30 cellular contexts compared by ENCODE assay signal in genomic region chr1:7441442-7441841, GRCh38.
"Had no signal": no experiment of that assay in that cellular context is flagged by ENCODE, and none has a peak within 500 bp of the region (broad histone marks: within the 10 kb centered on the region; RNA-seq: fewer than 3 reads in every experiment).

No MANE protein-coding gene starts in this region.

- H3K27ac Mint-ChIP-seq: activated CD4-positive, alpha-beta T cell treated with anti-CD3 and anti-CD28 coated beads, Interleukin-2, amount 10 ng/mL, durations not matched to agents 24 days and 14 days; activated CD8-positive, alpha-beta T cell treated with anti-CD3 and anti-CD28 coated beads for 36 hours; activated naive CD4-positive, alpha-beta T cell treated with anti-CD3 and anti-CD28 coated beads, Interleukin-2, amount 10 ng/mL, durations not matched to agents 7 days and 5 days; activated naive CD8-positive, alpha-beta T cell; activated naive CD8-positive, alpha-beta T cell treated with anti-CD3 and anti-CD28 coated beads, Interleukin-2, amount 50 U/mL, for 24 hours; activated T-helper 1 cell treated with anti-CD3 and anti-CD28 coated beads, Interleukin-12 subunit alpha, Interleukin-12 subunit beta, Interleukin-2, Interleukin-4 antibody, amounts not matched to agents 30 ng/mL and 10 ng/mL and 1 ng/mL, durations not matched to agents 14 hours and 24 hours and 36 hours; T-helper 1 cell treated with Interleukin-12 subunit alpha and Interleukin-12 subunit beta and Interleukin-4 antibody, amounts not matched to agents 30 μg/mL and 1 μg/mL, for 36 hours; T-helper 2 cell treated with Interferon-gamma antibody and Interleukin-4, amounts not matched to agents 5 μg/mL and 100 μg/mL, for 36 hours had no signal

- FAIRE-seq: TTC549 had no signal

- H3K27ac ChIP-seq: KMS-11, Peyer's patch, SJSA1 had no signal

- H3K36me3 ChIP-seq: Peyer's patch, SJSA1 had no signal

- DNase-seq: activated CD4-positive, alpha-beta T cell treated with anti-CD3 and anti-CD28 coated beads, Interleukin-2, amount 10 ng/mL, durations not matched to agents 24 days and 14 days; activated CD4-positive, alpha-beta T cell treated with anti-CD3 and anti-CD28 coated beads, Interleukin-2, amount 50 U/mL, for 4 hours; activated CD8-positive, alpha-beta T cell treated with anti-CD3 and anti-CD28 coated beads for 36 hours; activated effector memory CD4-positive, alpha-beta T cell treated with Interleukin-2 at 50 U/mL for 16 hours; activated naive CD4-positive, alpha-beta T cell treated with anti-CD3 and anti-CD28 coated beads, Interleukin-2, amount 10 ng/mL, durations not matched to agents 7 days and 5 days; activated naive CD8-positive, alpha-beta T cell treated with anti-CD3 and anti-CD28 coated beads, Interleukin-2, amount 50 U/mL, for 24 hours; activated T-cell treated with anti-CD3 and anti-CD28 coated beads, Interleukin-2, amount 50 U/mL, for 1 hour; anterior cingulate cortex; NCI-H1105 treated with DMSO at 0.1 percent for 48 hours; NCI-H1436; NCI-H1694; NCI-H1930; NCI-H2081 treated with DMSO at 0.1 percent for 48 hours; NCI-H345; NCI-H524 treated with DMSO at 0.1 percent for 48 hours; NCI-H748 treated with DMSO at 0.1 percent for 48 hours; NK-92 treated with Interleukin-12 subunit alpha and Interleukin-12 subunit beta, amount 100 ng/mL, for 24 hours; PC-3; Peyer's patch; RPMI8226; SHP77 treated with DMSO at 0.1 percent for 48 hours; SK-N-SH had no signal

- H3K9me3 Mint-ChIP-seq: activated CD4-positive, alpha-beta T cell treated with anti-CD3 and anti-CD28 coated beads, Interleukin-2, amount 10 ng/mL, durations not matched to agents 24 days and 14 days; activated CD8-positive, alpha-beta T cell treated with anti-CD3 and anti-CD28 coated beads for 36 hours; activated naive CD4-positive, alpha-beta T cell treated with anti-CD3 and anti-CD28 coated beads, Interleukin-2, amount 10 ng/mL, durations not matched to agents 7 days and 5 days; activated naive CD8-positive, alpha-beta T cell treated with anti-CD3 and anti-CD28 coated beads, Interleukin-2, amount 50 U/mL, for 24 hours; activated T-helper 1 cell treated with anti-CD3 and anti-CD28 coated beads, Interleukin-12 subunit alpha, Interleukin-12 subunit beta, Interleukin-2, Interleukin-4 antibody, amounts not matched to agents 30 ng/mL and 10 ng/mL and 1 ng/mL, durations not matched to agents 14 hours and 24 hours and 36 hours; brain; T-helper 1 cell treated with Interleukin-12 subunit alpha and Interleukin-12 subunit beta and Interleukin-4 antibody, amounts not matched to agents 30 μg/mL and 1 μg/mL, for 36 hours; T-helper 2 cell treated with Interferon-gamma antibody and Interleukin-4, amounts not matched to agents 5 μg/mL and 100 μg/mL, for 36 hours had no signal

- H3K36me3 Mint-ChIP-seq: activated naive CD4-positive, alpha-beta T cell treated with anti-CD3 and anti-CD28 coated beads, Interleukin-2, amount 10 ng/mL, durations not matched to agents 7 days and 5 days; activated naive CD8-positive, alpha-beta T cell; brain had no signal

- H3K9me3 ChIP-seq: Peyer's patch, SJSA1, SK-N-SH had no signal

- H3K27me3 ChIP-seq: Peyer's patch, SJSA1 had no signal

- H3K27me3 Mint-ChIP-seq: activated CD4-positive, alpha-beta T cell treated with anti-CD3 and anti-CD28 coated beads, Interleukin-2, amount 10 ng/mL, durations not matched to agents 24 days and 14 days; activated CD8-positive, alpha-beta T cell treated with anti-CD3 and anti-CD28 coated beads for 36 hours; activated naive CD4-positive, alpha-beta T cell treated with anti-CD3 and anti-CD28 coated beads, Interleukin-2, amount 10 ng/mL, durations not matched to agents 7 days and 5 days; activated naive CD8-positive, alpha-beta T cell; activated naive CD8-positive, alpha-beta T cell treated with anti-CD3 and anti-CD28 coated beads, Interleukin-2, amount 50 U/mL, for 24 hours; brain had no signal

- ATAC-seq: activated CD8-positive, alpha-beta T cell treated with anti-CD3 and anti-CD28 coated beads for 36 hours; activated naive CD8-positive, alpha-beta T cell treated with anti-CD3 and anti-CD28 coated beads, Interleukin-2, amount 50 U/mL, for 24 hours; PC-3 had no signal

- H3K4me3 ChIP-seq: Peyer's patch, SJSA1 had no signal

- H3K4me3 Mint-ChIP-seq: activated CD4-positive, alpha-beta T cell treated with anti-CD3 and anti-CD28 coated beads, Interleukin-2, amount 10 ng/mL, durations not matched to agents 24 days and 14 days; activated CD8-positive, alpha-beta T cell treated with anti-CD3 and anti-CD28 coated beads for 36 hours; activated naive CD4-positive, alpha-beta T cell treated with anti-CD3 and anti-CD28 coated beads, Interleukin-2, amount 10 ng/mL, durations not matched to agents 7 days and 5 days; activated naive CD8-positive, alpha-beta T cell; activated naive CD8-positive, alpha-beta T cell treated with anti-CD3 and anti-CD28 coated beads, Interleukin-2, amount 50 U/mL, for 24 hours; activated T-helper 1 cell treated with anti-CD3 and anti-CD28 coated beads, Interleukin-12 subunit alpha, Interleukin-12 subunit beta, Interleukin-2, Interleukin-4 antibody, amounts not matched to agents 30 ng/mL and 10 ng/mL and 1 ng/mL, durations not matched to agents 14 hours and 24 hours and 36 hours; brain; T-helper 1 cell treated with Interleukin-12 subunit alpha and Interleukin-12 subunit beta and Interleukin-4 antibody, amounts not matched to agents 30 μg/mL and 1 μg/mL, for 36 hours; T-helper 2 cell treated with Interferon-gamma antibody and Interleukin-4, amounts not matched to agents 5 μg/mL and 100 μg/mL, for 36 hours had no signal

- H3K4me1 ChIP-seq: Peyer's patch, SJSA1 had no signal

- H3K4me1 Mint-ChIP-seq: activated CD4-positive, alpha-beta T cell treated with anti-CD3 and anti-CD28 coated beads, Interleukin-2, amount 10 ng/mL, durations not matched to agents 24 days and 14 days; activated naive CD4-positive, alpha-beta T cell treated with anti-CD3 and anti-CD28 coated beads, Interleukin-2, amount 10 ng/mL, durations not matched to agents 7 days and 5 days; activated naive CD8-positive, alpha-beta T cell treated with anti-CD3 and anti-CD28 coated beads, Interleukin-2, amount 50 U/mL, for 24 hours had no signal
